8 cellular contexts compared by ENCODE assay signal in genomic region chr3:38003371-38003816, GRCh38. TPM values are rescaled to one million over a fixed set of nuclear protein-coding genes. Genes with fewer than 3 reads are reported as not detected.
DNase-seq lines count a peak whose midpoint lies in the region; ATAC-seq and TF ChIP-seq lines count a peak whose summit lies in the region.

No MANE protein-coding gene starts in this region.

- no peak overlapping the region for H3K4me3 Mint-ChIP-seq in CD4-positive, alpha-beta memory T cell
- no peak overlapping the region for H3K4me3 Mint-ChIP-seq in chondrocyte (ENCODE audit: unreplicated experiment)

- H3K27me3 Mint-ChIP-seq in CD4-positive, alpha-beta memory T cell = no peaks in the 10 kb centered on the region
- no peaks in the 10 kb centered on the region for H3K27me3 Mint-ChIP-seq in chondrocyte (ENCODE audit: low read depth)

- H3K27ac ChIP-seq in CD4-positive, alpha-beta memory T cell (ENCODE audit: low read depth, low read length) = peak overlapping the region; percentile 10

- H3K36me3 Mint-ChIP-seq in CD4-positive, alpha-beta memory T cell = peaks cover 17 to 52% of the 10 kb centered on the region in 2 donors
- peaks cover 7% of the 10 kb centered on the region for H3K36me3 Mint-ChIP-seq in chondrocyte (ENCODE audit: low read depth)

- intact Hi-C loops in CD4-positive, alpha-beta memory T cell (cut with micrococcal nuclease) = loop anchor here (1.0 kb wide), 1 partner anchor 29 kb away; no protein-coding TSS in a partner anchor
- intact Hi-C loops in left colon (cut with DNase I, micrococcal nuclease) = no loop called here

- no peaks in the 10 kb centered on the region for H3K9me3 Mint-ChIP-seq in CD4-positive, alpha-beta memory T cell
- no peaks in the 10 kb centered on the region for H3K9me3 Mint-ChIP-seq in chondrocyte (ENCODE audit: low read depth)

- no peaks in the 10 kb centered on the region for H3K9me3 ChIP-seq in CD4-positive, alpha-beta memory T cell (ENCODE audit: control insufficient read depth in 1 of 2, low read length in 2 of 2)

- peak overlapping the region in 6 of 7 donors; percentile 35 to 78 (median 74) for H3K27ac Mint-ChIP-seq in CD4-positive, alpha-beta memory T cell
- no peak overlapping the region for H3K27ac Mint-ChIP-seq in chondrocyte (ENCODE audit: unreplicated experiment)

- H3K27me3 ChIP-seq in CD4-positive, alpha-beta memory T cell (ENCODE audit: insufficient read depth, low read length) = no peaks in the 10 kb centered on the region

- no peak overlapping the region for H3K4me3 ChIP-seq in CD4-positive, alpha-beta memory T cell (ENCODE audit: low read length in 2 of 2)

- peaks cover 19 to 46% (median 32%) of the 10 kb centered on the region in 4 donors for H3K4me1 Mint-ChIP-seq in CD4-positive, alpha-beta memory T cell
- H3K4me1 Mint-ChIP-seq in chondrocyte (ENCODE audit: low read depth) = peaks cover 15% of the 10 kb centered on the region

- POLR2A ChIA-PET in CD4-positive, alpha-beta memory T cell (lab: Charles Lee; ENCODE audit: partially characterized antibody) = interaction anchor here (0.9 to 4.9 kb wide), 4 partner anchors 20 to 36 kb away, joined by 3 to 48 read pairs (median 8); partner anchors contain the start of genes DLEC1 and PLCD1

- peak; percentile 88 for TF ChIP-seq CTCF in chondrocyte (IDR thresholded peaks at IDR 0.05)

- peaks cover 43% of the 10 kb centered on the region for H3K36me3 ChIP-seq in CD4-positive, alpha-beta memory T cell (ENCODE audit: insufficient read depth, low read length)

- ATAC-seq in HG03066 (IDR thresholded peaks at IDR 0.05; ENCODE audit: low read depth, unreplicated experiment) (peak; percentile 42), left colon (peak; percentile 32), GM19328 (IDR thresholded peaks at IDR 0.05; ENCODE audit: unreplicated experiment) (no peak), HG03097 (IDR thresholded peaks at IDR 0.05; ENCODE audit: low FRiP score, unreplicated experiment) (no peak)

- DNase-seq in CD4-positive, alpha-beta memory T cell = peak; percentile 51 to 63 (median 56)
- peak; percentile 10 to 28 (median 24) for DNase-seq in activated CD4-positive, CD25-positive, alpha-beta regulatory T cell (lab: John Stamatoyannopoulos, UW)
- DNase-seq in chondrocyte (ENCODE audit: low spot score) (peak; percentile 91), left colon (peak; percentile 64 to 77)
- peak; percentile 42 to 54 for DNase-seq in stimulated activated CD4-positive, alpha-beta T cell treated with anti-CD3 and anti-CD28 coated beads, Interleukin-4, amount 100 ng/mL, for 48 hours (ENCODE audit: low read depth in 2 of 2)

- H3K4me1 ChIP-seq in CD4-positive, alpha-beta memory T cell (ENCODE audit: insufficient read depth, low read length) = peaks cover 14% of the 10 kb centered on the region

- CTCF ChIA-PET in CD4-positive, alpha-beta memory T cell (lab: Charles Lee; ENCODE audit: partially characterized antibody) = interaction anchor here (0.6 to 7.8 kb wide), 22 partner anchors 8 to 648 kb away, joined by 3 to 146 read pairs (median 4); partner anchors contain the start of genes DLEC1, EXOG, OXSR1 and PLCD1

RNA-seq across cellular contexts. Expression of gene VILL, which starts 12.8 kb away (rescaled TPM):
- total RNA-seq in CD4-positive, alpha-beta memory T cell = 10 to 100 TPM; 41.7 to 43.4 TPM
- polyA plus RNA-seq in CD4-positive, alpha-beta memory T cell = 10 to 100 TPM; 13.4 to 18.0 TPM
- total RNA-seq in chondrocyte (1.7 to 2.6 TPM (median 1.7 TPM) in 3 replicates), left colon (100 to 1,000 TPM; 174 to 184 TPM)

RNA-seq across cellular contexts. Expression of gene PLCD1, which starts 26.0 kb away (rescaled TPM):
- 10 to 100 TPM; 81.2 to 93.9 TPM for total RNA-seq in CD4-positive, alpha-beta memory T cell
- 10 to 100 TPM; 38.4 to 41.2 TPM for polyA plus RNA-seq in CD4-positive, alpha-beta memory T cell
- total RNA-seq in chondrocyte (19.0 to 28.2 TPM (median 23.6 TPM) in 3 replicates), left colon (100 to 1,000 TPM in 1 of 2 donors, 10 to 100 TPM in 1; 80.2 to 114 TPM)

RNA-seq across cellular contexts. Expression of gene DLEC1, which starts 35.6 kb away (rescaled TPM):
- total RNA-seq in CD4-positive, alpha-beta memory T cell = 10 to 100 TPM; 13.2 to 15.1 TPM
- 1 to 10 TPM in 1 of 2 donors, under 1 TPM in 1; 0.49 to 1.3 TPM for polyA plus RNA-seq in CD4-positive, alpha-beta memory T cell
- 0.17 to 0.29 TPM (median 0.18 TPM) in 3 replicates for total RNA-seq in chondrocyte
- 1 to 10 TPM; 1.5 to 2.1 TPM for total RNA-seq in left colon

Comparison
In these comparisons a context has a peak if more than half of its experiments do, and no peak if none do; other contexts are left out.
1. DNase-seq: peak in every context shown above with its lines; median percentile 91 in chondrocyte; 70 in left colon; 56 in CD4-positive, alpha-beta memory T cell; 48 in stimulated activated CD4-positive, alpha-beta T cell treated with anti-CD3 and anti-CD28 coated beads, Interleukin-4, amount 100 ng/mL, for 48 hours; 24 in activated CD4-positive, CD25-positive, alpha-beta regulatory T cell.
2. ATAC-seq: peak in HG03066 (single experiment) and left colon (single experiment); none in GM19328 (single experiment) and HG03097 (single experiment).
3. RNA of gene VILL, which starts 12.8 kb away (total RNA-seq): 174 to 184 TPM in left colon and 41.7 to 43.4 TPM in CD4-positive, alpha-beta memory T cell; 1.7 to 2.6 TPM in chondrocyte; every median in the first group is over 10 times any median in the second.
4. RNA of gene DLEC1, which starts 35.6 kb away (total RNA-seq): 13.2 to 15.1 TPM in CD4-positive, alpha-beta memory T cell; 1.5 to 2.1 TPM in left colon and 0.17 to 0.29 TPM in chondrocyte; every median in the first group is over 4 times any median in the second.